9 cellular contexts compared by ENCODE assay signal in genomic region chr2:45169339-45170190, GRCh38.
DNase-seq lines count a peak whose midpoint lies in the region; ATAC-seq and TF ChIP-seq lines count a peak whose summit lies in the region.
"Had no signal": no experiment of that assay in that cellular context is flagged by ENCODE, and none has a peak within 500 bp of the region (broad histone marks: within the 10 kb centered on the region; RNA-seq: fewer than 3 reads in every experiment).

No MANE protein-coding gene starts in this region.

- peaks cover 4% of the 10 kb centered on the region for H3K4me1 Mint-ChIP-seq in activated CD4-positive, alpha-beta memory T cell treated with anti-CD3 and anti-CD28 coated beads for 36 hours (ENCODE audit: low read depth)
- peaks cover 2% of the 10 kb centered on the region for H3K4me1 Mint-ChIP-seq in activated CD4-positive, alpha-beta memory T cell treated with anti-CD3 and anti-CD28 coated beads, Interleukin-2, amount 10 ng/mL, durations not matched to agents 7 days and 5 days
- H3K4me1 Mint-ChIP-seq in progenitor cell of endocrine pancreas (ENCODE audit: low read depth) = peaks cover 12% of the 10 kb centered on the region

- no peaks in the 10 kb centered on the region for H3K9me3 Mint-ChIP-seq in activated CD4-positive, alpha-beta memory T cell treated with anti-CD3 and anti-CD28 coated beads for 36 hours
- H3K9me3 Mint-ChIP-seq in activated CD4-positive, alpha-beta memory T cell treated with anti-CD3 and anti-CD28 coated beads, Interleukin-2, amount 10 ng/mL, durations not matched to agents 7 days and 5 days = no peaks in the 10 kb centered on the region
- no peaks in the 10 kb centered on the region for H3K9me3 Mint-ChIP-seq in progenitor cell of endocrine pancreas (ENCODE audit: low read depth)
- H3K9me3 Mint-ChIP-seq: activated naive CD4-positive, alpha-beta T cell treated with anti-CD3 and anti-CD28 coated beads, Interleukin-2, amount 50 U/mL, for 24 hours had no signal

- H3K27me3 Mint-ChIP-seq in activated CD4-positive, alpha-beta memory T cell treated with anti-CD3 and anti-CD28 coated beads for 36 hours = peaks cover 55% of the 10 kb centered on the region
- peaks cover 67% of the 10 kb centered on the region for H3K27me3 Mint-ChIP-seq in activated CD4-positive, alpha-beta memory T cell treated with anti-CD3 and anti-CD28 coated beads, Interleukin-2, amount 10 ng/mL, durations not matched to agents 7 days and 5 days
- H3K27me3 Mint-ChIP-seq in progenitor cell of endocrine pancreas = peaks cover 74% of the 10 kb centered on the region

- intact Hi-C loops in activated CD4-positive, alpha-beta memory T cell treated with anti-CD3 and anti-CD28 coated beads for 36 hours (cut with micrococcal nuclease) = no loop called here

- H3K4me3 ChIP-seq in fibroblast of pulmonary artery (replicated peaks; ENCODE audit: low read depth, low read length) = peak overlapping the region; percentile 56

- ATAC-seq in GM21360 (IDR thresholded peaks at IDR 0.05; ENCODE audit: unreplicated experiment) = no peak

- POLR2A ChIA-PET in activated CD4-positive, alpha-beta memory T cell treated with anti-CD3 and anti-CD28 coated beads for 36 hours (lab: Charles Lee) = no interaction called here
- POLR2A ChIA-PET in activated CD4-positive, alpha-beta memory T cell treated with anti-CD3 and anti-CD28 coated beads, Interleukin-2, amount 10 ng/mL, durations not matched to agents 7 days and 5 days (lab: Charles Lee) = no interaction called here

- no peak overlapping the region for H3K27ac Mint-ChIP-seq in activated CD4-positive, alpha-beta memory T cell treated with anti-CD3 and anti-CD28 coated beads for 36 hours
- H3K27ac Mint-ChIP-seq in activated CD4-positive, alpha-beta memory T cell treated with anti-CD3 and anti-CD28 coated beads, Interleukin-2, amount 10 ng/mL, durations not matched to agents 7 days and 5 days = no peak overlapping the region
- H3K27ac Mint-ChIP-seq in progenitor cell of endocrine pancreas = peak overlapping the region; percentile 69
- H3K27ac Mint-ChIP-seq: activated naive CD4-positive, alpha-beta T cell treated with anti-CD3 and anti-CD28 coated beads, Interleukin-2, amount 50 U/mL, for 24 hours had no signal

- no peak for TF ChIP-seq CTCF in fibroblast of pulmonary artery (IDR thresholded peaks at IDR 0.05; ENCODE audit: low read length, missing control alignments)
- peak; percentile 8 for TF ChIP-seq CTCF in progenitor cell of endocrine pancreas (IDR thresholded peaks at IDR 0.05; ENCODE audit: unreplicated experiment)

- H3K4me3 Mint-ChIP-seq in activated CD4-positive, alpha-beta memory T cell treated with anti-CD3 and anti-CD28 coated beads for 36 hours = peak overlapping the region; percentile 32
- no peak overlapping the region for H3K4me3 Mint-ChIP-seq in activated CD4-positive, alpha-beta memory T cell treated with anti-CD3 and anti-CD28 coated beads, Interleukin-2, amount 10 ng/mL, durations not matched to agents 7 days and 5 days
- H3K4me3 Mint-ChIP-seq in progenitor cell of endocrine pancreas (ENCODE audit: low read depth) = peak overlapping the region; percentile 73

- CTCF ChIA-PET in activated CD4-positive, alpha-beta memory T cell treated with anti-CD3 and anti-CD28 coated beads for 36 hours (lab: Charles Lee) = no interaction called here
- CTCF ChIA-PET in activated CD4-positive, alpha-beta memory T cell treated with anti-CD3 and anti-CD28 coated beads, Interleukin-2, amount 10 ng/mL, durations not matched to agents 7 days and 5 days (lab: Charles Lee) = no interaction called here

- H3K36me3 Mint-ChIP-seq in activated CD4-positive, alpha-beta memory T cell treated with anti-CD3 and anti-CD28 coated beads for 36 hours = no peaks in the 10 kb centered on the region
- no peaks in the 10 kb centered on the region for H3K36me3 Mint-ChIP-seq in activated CD4-positive, alpha-beta memory T cell treated with anti-CD3 and anti-CD28 coated beads, Interleukin-2, amount 10 ng/mL, durations not matched to agents 7 days and 5 days (ENCODE audit: low read depth)
- no peaks in the 10 kb centered on the region for H3K36me3 Mint-ChIP-seq in progenitor cell of endocrine pancreas (ENCODE audit: insufficient read depth)
- H3K36me3 Mint-ChIP-seq: activated naive CD4-positive, alpha-beta T cell treated with anti-CD3 and anti-CD28 coated beads, Interleukin-2, amount 50 U/mL, for 24 hours had no signal

- DNase-seq in activated CD4-positive, alpha-beta memory T cell treated with anti-CD3 and anti-CD28 coated beads for 36 hours = no peak
- DNase-seq in activated CD4-positive, alpha-beta memory T cell treated with anti-CD3 and anti-CD28 coated beads, Interleukin-2, amount 10 ng/mL, durations not matched to agents 7 days and 5 days = no peak
- DNase-seq in SK-N-DZ (ENCODE audit: low spot score) = peak; percentile 26
- DNase-seq in fibroblast of pulmonary artery (ENCODE audit: low read depth) = peak; percentile 38
- peak; percentile 42 for DNase-seq in progenitor cell of endocrine pancreas (ENCODE audit: low spot score, unreplicated experiment)
- no peak for DNase-seq in H4 (ENCODE audit: low spot score)
- no peak for DNase-seq in NCI-H187 treated with DMSO at 0.1 percent for 48 hours (lab: John Stamatoyannopoulos, UW)

Comparison
In these comparisons a context has a peak if more than half of its experiments do, and no peak if none do; other contexts are left out.
1. DNase-seq: peak in SK-N-DZ (single experiment), fibroblast of pulmonary artery (single experiment) and progenitor cell of endocrine pancreas (single experiment); none in activated CD4-positive, alpha-beta memory T cell treated with anti-CD3 and anti-CD28 coated beads for 36 hours (single experiment), activated CD4-positive, alpha-beta memory T cell treated with anti-CD3 and anti-CD28 coated beads, Interleukin-2, amount 10 ng/mL, durations not matched to agents 7 days and 5 days (single experiment), H4 (single experiment) and NCI-H187 treated with DMSO at 0.1 percent for 48 hours (single experiment).